Comparison of ENCODE assay signal across 2 cellular contexts in genomic region chr11:47917643-47918369, GRCh38.
TF ChIP-seq lines count a peak whose summit lies in the region.

No MANE protein-coding gene starts in this region.

TF ChIP-seq in HEK293, 187 proteins besides CTCF, POLR2A, EP300 and RAD21 (continued from another document):
- no peak; the same call in 1 of the 2 replicates for TF ChIP-seq ZNF518A (tag by site-specific recombination; conservative IDR thresholded peaks at IDR 0.05; ENCODE audit: low read depth)
- no peak for TF ChIP-seq ZSCAN23 (tag by site-specific recombination; IDR thresholded peaks at IDR 0.05)
- no peak for TF ChIP-seq HOXD13 (CRISPR knock-in tag; IDR thresholded peaks at IDR 0.05; ENCODE audit: borderline replicate concordance)
- TF ChIP-seq ZNF148 (tag by site-specific recombination; IDR thresholded peaks at IDR 0.05; ENCODE audit: borderline replicate concordance): no peak
- no peak for TF ChIP-seq KLF16 (tag by site-specific recombination; IDR thresholded peaks at IDR 0.05)
- TF ChIP-seq ZBTB17 (tag by site-specific recombination; IDR thresholded peaks at IDR 0.05): peak; percentile 44; the same call in 1 of the 2 replicates
- TF ChIP-seq ZBTB44 (tag by site-specific recombination; IDR thresholded peaks at IDR 0.05): no peak
- TF ChIP-seq ZNF10 (tag by site-specific recombination; IDR thresholded peaks at IDR 0.05): no peak
- TF ChIP-seq ZNF600 (tag by site-specific recombination; IDR thresholded peaks at IDR 0.05): peak; percentile 54
- no peak for TF ChIP-seq ZNF624 (tag by site-specific recombination; IDR thresholded peaks at IDR 0.05)
- TF ChIP-seq ZNF629 (tag by site-specific recombination; IDR thresholded peaks at IDR 0.05): no peak

TF ChIP-seq in K562, 482 proteins besides CTCF, POLR2A, EP300 and RAD21 (continued from another document and continues in another):
- TF ChIP-seq STAT6 (CRISPR knock-in tag; IDR thresholded peaks at IDR 0.05) (no peak), CBX1 (IDR thresholded peaks at IDR 0.05; ENCODE audit: low read depth) (peak; percentile 37; the same call in 1 of the 2 replicates), SRF (CRISPR knock-in tag; IDR thresholded peaks at IDR 0.05) (peak in 1 of 2 experiments; percentile 78; a peak in 1 of 4 replicates), RBM39 (optimal IDR thresholded peaks at IDR 0.05; ENCODE audit: low read depth, low read length) (no peak), MCM2 (IDR thresholded peaks at IDR 0.05; ENCODE audit: low read depth) (no peak), PKNOX1 (IDR thresholded peaks at IDR 0.05) (peak; percentile 85; the same call in 1 of the 2 replicates), ELF2 (CRISPR knock-in tag; IDR thresholded peaks at IDR 0.05) (peak; percentile 57; the same call in 1 of the 2 replicates), SNIP1 (IDR thresholded peaks at IDR 0.05; ENCODE audit: low read depth) (peak; percentile 84), SMAD1 (IDR thresholded peaks at IDR 0.05; ENCODE audit: low read depth, low read length, partially characterized antibody) (peak; percentile 64), RBFOX2 (IDR thresholded peaks at IDR 0.05; ENCODE audit: low read depth, low read length) (peak; percentile 59), ILK (tag; IDR thresholded peaks at IDR 0.05; ENCODE audit: borderline replicate concordance, low read depth) (no peak), EP400 (IDR thresholded peaks at IDR 0.05) (peak; percentile 67), ETV5 (CRISPR knock-in tag; IDR thresholded peaks at IDR 0.05; ENCODE audit: low read depth) (peak; percentile 43; the same call in 1 of the 2 replicates), KDM5B (IDR thresholded peaks at IDR 0.05; ENCODE audit: insufficient replicate concordance, low read depth, low read length) (no peak), RB1 (IDR thresholded peaks at IDR 0.05; ENCODE audit: low read depth) (0 out of 2 replicates have a peak, but pooled peaks have one; percentile 29), MCM3 (IDR thresholded peaks at IDR 0.05) (no peak), ZNF280B (CRISPR knock-in tag; IDR thresholded peaks at IDR 0.05) (no peak), JUN (IDR thresholded peaks at IDR 0.05; ENCODE audit: borderline replicate concordance, low read depth, low read length) (0 out of 2 replicates have a peak, but pooled peaks have one; percentile 31), JUN (CRISPR knock-in tag; IDR thresholded peaks at IDR 0.05; ENCODE audit: borderline replicate concordance) (no peak), NFIC (IDR thresholded peaks at IDR 0.05) (peak; percentile 98), NFATC3 (IDR thresholded peaks at IDR 0.05) (peak; percentile 99), TAF1 (IDR thresholded peaks at IDR 0.05; ENCODE audit: control insufficient read depth, extremely low read depth, insufficient read depth, low read length, severe bottlenecking) (peak; percentile 41), NCOA2 (IDR thresholded peaks at IDR 0.05; ENCODE audit: partially characterized antibody in 2 of 2) (no peak), RBM17 (IDR thresholded peaks at IDR 0.05; ENCODE audit: borderline replicate concordance, low read depth, low read length) (no peak), XRCC5 (IDR thresholded peaks at IDR 0.05; ENCODE audit: low read depth, low read length) (peak; percentile 75; the same call in 1 of the 2 replicates), KLF13 (tag; IDR thresholded peaks at IDR 0.05; ENCODE audit: borderline replicate concordance, low read depth) (no peak), GTF3C2 (IDR thresholded peaks at IDR 0.05; ENCODE audit: borderline replicate concordance, extremely low read depth, insufficient read length) (peak; percentile 53), FUS (optimal IDR thresholded peaks at IDR 0.05; ENCODE audit: low read depth, low read length) (no peak), ASH1L (IDR thresholded peaks at IDR 0.05; ENCODE audit: borderline replicate concordance, low read depth, partially characterized antibody) (peak; percentile 43), CBFA2T3 (IDR thresholded peaks at IDR 0.05) (peak; percentile 22; the same call in 1 of the 2 replicates), MEF2A (IDR thresholded peaks at IDR 0.05; ENCODE audit: control insufficient read depth, low read depth, low read length) (no peak), ARNT (IDR thresholded peaks at IDR 0.05) (no peak), E2F3 (CRISPR knock-in tag; IDR thresholded peaks at IDR 0.05) (no peak), NELFE (IDR thresholded peaks at IDR 0.05; ENCODE audit: insufficient read depth, insufficient read length) (no peak), RUNX1 (IDR thresholded peaks at IDR 0.05; ENCODE audit: low read depth) (no peak), TBL1XR1 (IDR thresholded peaks at IDR 0.05; ENCODE audit: low read length in 2 of 2) (peak in 1 of 2 experiments; percentile 25; a peak in 1 of 4 replicates), PREB (CRISPR knock-in tag; IDR thresholded peaks at IDR 0.05) (0 out of 2 replicates have a peak, but pooled peaks have one; percentile 35), DACH1 (IDR thresholded peaks at IDR 0.05; ENCODE audit: partially characterized antibody) (peak; percentile 92), SPI1 (IDR thresholded peaks at IDR 0.05; ENCODE audit: borderline replicate concordance, low read depth, low read length) (no peak), CCAR2 (IDR thresholded peaks at IDR 0.05; ENCODE audit: low read depth, low read length) (no peak), FOS (IDR thresholded peaks at IDR 0.05; ENCODE audit: extremely low read depth, insufficient read length) (peak; percentile 52), ZNF23 (CRISPR knock-in tag; IDR thresholded peaks at IDR 0.05) (0 out of 2 replicates have a peak, but pooled peaks have one; percentile 35), MECOM (CRISPR knock-in tag; IDR thresholded peaks at IDR 0.05) (no peak; the same call in 1 of the 2 replicates), HDAC8 (tag; IDR thresholded peaks at IDR 0.05) (no peak), KDM4B (IDR thresholded peaks at IDR 0.05; ENCODE audit: borderline replicate concordance in 2 of 2, low read depth in 1 of 2) (0 out of 4 replicates have a peak, but pooled peaks of 1 of the 2 experiments have one; percentile 21)
- TF ChIP-seq, protein P1, sequence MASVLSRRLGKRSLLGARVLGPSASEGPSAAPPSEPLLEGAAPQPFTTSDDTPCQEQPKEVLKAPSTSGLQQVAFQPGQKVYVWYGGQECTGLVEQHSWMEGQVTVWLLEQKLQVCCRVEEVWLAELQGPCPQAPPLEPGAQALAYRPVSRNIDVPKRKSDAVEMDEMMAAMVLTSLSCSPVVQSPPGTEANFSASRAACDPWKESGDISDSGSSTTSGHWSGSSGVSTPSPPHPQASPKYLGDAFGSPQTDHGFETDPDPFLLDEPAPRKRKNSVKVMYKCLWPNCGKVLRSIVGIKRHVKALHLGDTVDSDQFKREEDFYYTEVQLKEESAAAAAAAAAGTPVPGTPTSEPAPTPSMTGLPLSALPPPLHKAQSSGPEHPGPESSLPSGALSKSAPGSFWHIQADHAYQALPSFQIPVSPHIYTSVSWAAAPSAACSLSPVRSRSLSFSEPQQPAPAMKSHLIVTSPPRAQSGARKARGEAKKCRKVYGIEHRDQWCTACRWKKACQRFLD (CRISPR knock-in tag; IDR thresholded peaks at IDR 0.05): peak; percentile 41; the same call in 1 of the 2 replicates
- TF ChIP-seq, protein P2, sequence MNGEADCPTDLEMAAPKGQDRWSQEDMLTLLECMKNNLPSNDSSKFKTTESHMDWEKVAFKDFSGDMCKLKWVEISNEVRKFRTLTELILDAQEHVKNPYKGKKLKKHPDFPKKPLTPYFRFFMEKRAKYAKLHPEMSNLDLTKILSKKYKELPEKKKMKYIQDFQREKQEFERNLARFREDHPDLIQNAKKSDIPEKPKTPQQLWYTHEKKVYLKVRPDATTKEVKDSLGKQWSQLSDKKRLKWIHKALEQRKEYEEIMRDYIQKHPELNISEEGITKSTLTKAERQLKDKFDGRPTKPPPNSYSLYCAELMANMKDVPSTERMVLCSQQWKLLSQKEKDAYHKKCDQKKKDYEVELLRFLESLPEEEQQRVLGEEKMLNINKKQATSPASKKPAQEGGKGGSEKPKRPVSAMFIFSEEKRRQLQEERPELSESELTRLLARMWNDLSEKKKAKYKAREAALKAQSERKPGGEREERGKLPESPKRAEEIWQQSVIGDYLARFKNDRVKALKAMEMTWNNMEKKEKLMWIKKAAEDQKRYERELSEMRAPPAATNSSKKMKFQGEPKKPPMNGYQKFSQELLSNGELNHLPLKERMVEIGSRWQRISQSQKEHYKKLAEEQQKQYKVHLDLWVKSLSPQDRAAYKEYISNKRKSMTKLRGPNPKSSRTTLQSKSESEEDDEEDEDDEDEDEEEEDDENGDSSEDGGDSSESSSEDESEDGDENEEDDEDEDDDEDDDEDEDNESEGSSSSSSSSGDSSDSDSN (IDR thresholded peaks at IDR 0.05; ENCODE audit: borderline replicate concordance in 1 of 2, low read depth in 2 of 2, low read length in 2 of 2): peak in 1 of 2 experiments; percentile 27; a peak in 1 of 4 replicates
- TF ChIP-seq, protein P3, sequence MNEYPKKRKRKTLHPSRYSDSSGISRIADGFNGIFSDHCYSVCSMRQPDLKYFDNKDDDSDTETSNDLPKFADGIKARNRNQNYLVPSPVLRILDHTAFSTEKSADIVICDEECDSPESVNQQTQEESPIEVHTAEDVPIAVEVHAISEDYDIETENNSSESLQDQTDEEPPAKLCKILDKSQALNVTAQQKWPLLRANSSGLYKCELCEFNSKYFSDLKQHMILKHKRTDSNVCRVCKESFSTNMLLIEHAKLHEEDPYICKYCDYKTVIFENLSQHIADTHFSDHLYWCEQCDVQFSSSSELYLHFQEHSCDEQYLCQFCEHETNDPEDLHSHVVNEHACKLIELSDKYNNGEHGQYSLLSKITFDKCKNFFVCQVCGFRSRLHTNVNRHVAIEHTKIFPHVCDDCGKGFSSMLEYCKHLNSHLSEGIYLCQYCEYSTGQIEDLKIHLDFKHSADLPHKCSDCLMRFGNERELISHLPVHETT (CRISPR knock-in tag; conservative IDR thresholded peaks at IDR 0.05 in 1 of 2, IDR thresholded peaks at IDR 0.05 in 1 of 2): peak in 1 of 2 experiments; percentile 80; a peak in 2 of 4 replicates
- TF ChIP-seq, protein P4, sequence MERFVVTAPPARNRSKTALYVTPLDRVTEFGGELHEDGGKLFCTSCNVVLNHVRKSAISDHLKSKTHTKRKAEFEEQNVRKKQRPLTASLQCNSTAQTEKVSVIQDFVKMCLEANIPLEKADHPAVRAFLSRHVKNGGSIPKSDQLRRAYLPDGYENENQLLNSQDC (CRISPR knock-in tag; IDR thresholded peaks at IDR 0.05): no peak
